In genomic region chr15:64897345-64897985, GRCh38 we compare ENCODE assay signal across 8 cellular contexts. TPM values are rescaled to one million over a fixed set of nuclear protein-coding genes. Genes with fewer than 3 reads are reported as not detected.
DNase-seq lines count a peak whose midpoint lies in the region; ATAC-seq, FAIRE-seq and TF ChIP-seq lines count a peak whose summit lies in the region.

No MANE protein-coding gene starts in this region.

- ATAC-seq in T-helper 17 cell (no peak), pancreas (peak in 3 of 4 donors; percentile 30 to 48 (median 32)), GM18909 (IDR thresholded peaks at IDR 0.05; ENCODE audit: poor library complexity, unreplicated experiment) (no peak), HG02678 (IDR thresholded peaks at IDR 0.05; ENCODE audit: unreplicated experiment) (no peak), HG03520 (IDR thresholded peaks at IDR 0.05; ENCODE audit: unreplicated experiment) (no peak)

- H3K27me3 Mint-ChIP-seq in T-helper 17 cell: no peaks in the 10 kb centered on the region

- H3K27ac ChIP-seq in pancreas: peak overlapping the region in 2 of 4 donors; percentile 30 to 51

- WGBS in pancreas, 2 donors: 57 to 70% methylated on average over 6 of the region's 6 CpGs

- H3K36me3 ChIP-seq in pancreas: no peaks in the 10 kb centered on the region

- H3K27me3 ChIP-seq in pancreas: no peaks in the 10 kb centered on the region

- DNase-seq in EL (peak; percentile 86), T-helper 17 cell (no peak), fibroblast of mammary gland (ENCODE audit: low read depth) (peak; percentile 87), pancreas (peak in 1 of 6 donors; percentile 46)
- no peak for DNase-seq in activated CD8-positive, alpha-beta memory T cell treated with anti-CD3 and anti-CD28 coated beads, Interleukin-2, amount 50 U/mL, for 48 hours

- no peak for FAIRE-seq in pancreas (lab: Jason Lieb, UNC)

- H3K27ac Mint-ChIP-seq in T-helper 17 cell: peak overlapping the region; percentile 99

- TF ChIP-seq CTCF in fibroblast of mammary gland (conservative IDR thresholded peaks at IDR 0.05; ENCODE audit: control insufficient read depth, insufficient read depth, low read depth, low read length) (no peak), pancreas (IDR thresholded peaks at IDR 0.05) (no peak)

- H3K9me3 ChIP-seq in T-helper 17 cell (ENCODE audit: control insufficient read depth, low read length, poor library complexity, severe bottlenecking) (no peaks in the 10 kb centered on the region), pancreas (no peaks in the 10 kb centered on the region)

- H3K4me3 ChIP-seq in fibroblast of mammary gland (ENCODE audit: control insufficient read depth, low read depth, low read length) (no peak overlapping the region), pancreas (no peak overlapping the region)

- no peaks in the 10 kb centered on the region for H3K36me3 Mint-ChIP-seq in T-helper 17 cell (ENCODE audit: low read depth)

- H3K4me3 Mint-ChIP-seq in T-helper 17 cell: no peak overlapping the region

- intact Hi-C loops in pancreas (cut with DNase I): no loop called here

- peaks cover 45% of the 10 kb centered on the region for H3K4me1 Mint-ChIP-seq in T-helper 17 cell

- no peaks in the 10 kb centered on the region for H3K4me1 ChIP-seq in pancreas

RNA-seq across cellular contexts. Expression of gene ANKDD1A, which starts 14.2 kb away (rescaled TPM):
- total RNA-seq in T-helper 17 cell (1 to 10 TPM; 3.0 to 8.9 TPM), pancreas (1 to 10 TPM; 2.0 to 4.9 (median 3.8) TPM)
- polyA plus RNA-seq in pancreas: 1 to 10 TPM; 2.2 to 4.6 TPM

RNA-seq across cellular contexts. Expression of gene PLEKHO2, which starts 55.8 kb away (rescaled TPM):
- total RNA-seq in T-helper 17 cell: 10 to 100 TPM; 16.3 to 18.2 TPM
- total RNA-seq in pancreas: 10 to 100 TPM in 1 of 6 donors, 1 to 10 TPM in 5; 1.3 to 13.5 (median 4.4) TPM
- 1 to 10 TPM; 5.0 to 7.4 TPM for polyA plus RNA-seq in pancreas

Comparison
In these comparisons a context has a peak if more than half of its experiments do, and no peak if none do; other contexts are left out.
1. DNase-seq: peak in EL (single experiment) and fibroblast of mammary gland (single experiment); none in T-helper 17 cell (0 of 3) and activated CD8-positive, alpha-beta memory T cell treated with anti-CD3 and anti-CD28 coated beads, Interleukin-2, amount 50 U/mL, for 48 hours (single experiment).
2. ATAC-seq: peak in pancreas (3 of 4); none in T-helper 17 cell (single experiment), GM18909 (single experiment), HG02678 (single experiment) and HG03520 (single experiment).